25 cellular contexts compared by ENCODE assay signal in genomic region chr11:12171921-12172320, GRCh38.
DNase-seq lines count a peak whose midpoint lies in the region; ATAC-seq, FAIRE-seq and TF ChIP-seq lines count a peak whose summit lies in the region.
"Had no signal": no experiment of that assay in that cellular context is flagged by ENCODE, and none has a peak within 500 bp of the region (broad histone marks: within the 10 kb centered on the region; RNA-seq: fewer than 3 reads in every experiment).

No MANE protein-coding gene starts in this region.

- H2BK5ac ChIP-seq in IMR-90 (ENCODE audit: low read depth, low read length, poor library complexity, severe bottlenecking): peak overlapping the region; percentile 72

- peaks cover 36% of the 10 kb centered on the region for H3K36me3 Mint-ChIP-seq in activated CD4-positive, alpha-beta T cell treated with anti-CD3 and anti-CD28 coated beads for 36 hours (ENCODE audit: low read depth)
- H3K36me3 Mint-ChIP-seq in endothelial cell (ENCODE audit: low read depth, unreplicated experiment): no peaks in the 10 kb centered on the region

- peak overlapping the region; percentile 78 for H2BK120ac ChIP-seq in IMR-90 (ENCODE audit: low read depth, low read length)

- H3K4me1 Mint-ChIP-seq in activated CD4-positive, alpha-beta T cell treated with anti-CD3 and anti-CD28 coated beads for 36 hours: peaks cover 57% of the 10 kb centered on the region
- peaks cover 4% of the 10 kb centered on the region for H3K4me1 Mint-ChIP-seq in endothelial cell (ENCODE audit: unreplicated experiment)

- no peak for DNase-seq in activated CD4-positive, alpha-beta T cell treated with anti-CD3 and anti-CD28 coated beads for 36 hours
- DNase-seq in activated CD4-positive, alpha-beta T cell treated with anti-CD3 and anti-CD28 coated beads for 48 hours: no peak
- DNase-seq in IMR-90: no peak
- DNase-seq in K562 (ENCODE audit: extremely low read depth in 1 of 4, low spot score in 3 of 4): no peak
- no peak for DNase-seq in smooth muscle cell (lab: John Stamatoyannopoulos, UW; ENCODE audit: unreplicated experiment)
- DNase-seq in SIG-M5 treated with dmso at 0.1 percent for 504 hours (lab: John Stamatoyannopoulos, UW; ENCODE audit: unreplicated experiment): no peak
- DNase-seq in HK-2 (ENCODE audit: unreplicated experiment): no peak
- no peak for DNase-seq in endothelial cell (ENCODE audit: low spot score)
- DNase-seq: activated CD4-positive, alpha-beta T cell treated with anti-CD3 and anti-CD28 coated beads, Interleukin-2, amount 50 U/mL, for 1 hour; activated naive CD4-positive, alpha-beta T cell treated with Interleukin-2 at 50 U/mL for 16 hours; AML-193; CD4-positive, alpha-beta memory T cell; islet precursor cell; Kasumi-1; MV-4-11; NCI-H187; nephron progenitor cell; pancreas; stimulated activated CD4-positive, alpha-beta T cell treated with anti-CD3 and anti-CD28 coated beads, Interleukin-4, amount 100 ng/mL, for 1 hour; stimulated activated naive CD4-positive, alpha-beta T cell had no signal

- in situ Hi-C loops in IMR-90 (cut with MboI; ENCODE audit: low sequenced_read_pairs): no loop called here
- in situ Hi-C loops in K562 (cut with MboI): no loop called here

- peaks cover 28 to 74% of the 10 kb centered on the region in 2 experiments for H3K79me1 ChIP-seq in IMR-90 (ENCODE audit: low read depth in 1 of 2, low read length in 2 of 2)

- H3K27ac ChIP-seq in IMR-90 (ENCODE audit: insufficient read depth, low read length) (0 out of 2 replicates have a peak overlapping the region, but pooled peaks have one; percentile 18), K562 (ENCODE audit: extremely low read depth, low read depth, low read length) (no peak overlapping the region), smooth muscle cell (ENCODE audit: low read depth) (peak overlapping the region; percentile 99)
- H3K27ac ChIP-seq: 22Rv1, pancreas, VCaP had no signal

- WGBS in IMR-90 (ENCODE audit: extremely low coverage in 2 of 2, insufficient read length in 1 of 2), 2 experiments: no CpG with 5 or more reads among the region's 3 CpGs
- WGBS in K562 (ENCODE audit: insufficient coverage, low coverage, missing lambda C conversion rate): 90% methylated on average over 3 of the region's 3 CpGs
- WGBS in smooth muscle cell (ENCODE audit: low lambda C conversion rate): 100% methylated on average over 3 of the region's 3 CpGs

- TF ChIP-seq RAD21 in IMR-90 (IDR thresholded peaks at IDR 0.05; ENCODE audit: low read length): no peak
- TF ChIP-seq RAD21 in K562 (CRISPR knock-in tag; conservative IDR thresholded peaks at IDR 0.05 in 1 of 2, IDR thresholded peaks at IDR 0.05 in 1 of 2): no peak

- no peak overlapping the region for H3K4me3 ChIP-seq in IMR-90 (ENCODE audit: insufficient read depth, low read depth, low read length)
- no peak overlapping the region for H3K4me3 ChIP-seq in K562
- H3K4me3 ChIP-seq in smooth muscle cell: no peak overlapping the region
- H3K4me3 ChIP-seq: pancreas, right atrium auricular region had no signal

- TF ChIP-seq CTCF in IMR-90 (conservative IDR thresholded peaks at IDR 0.05; ENCODE audit: low read depth, low read length) (no peak), K562 (IDR thresholded peaks at IDR 0.05 in 2 of 3, conservative IDR thresholded peaks at IDR 0.05 in 1 of 3; ENCODE audit: insufficient read depth in 2 of 3, low read depth in 1 of 3, low read length in 3 of 3) (no peak), smooth muscle cell (IDR thresholded peaks at IDR 0.05; ENCODE audit: borderline replicate concordance, insufficient read depth, poor library complexity, severe bottlenecking) (no peak), endothelial cell (IDR thresholded peaks at IDR 0.05; ENCODE audit: unreplicated experiment) (no peak)

- peak overlapping the region; percentile 75; the same call in 2 of the 3 replicates for H2BK15ac ChIP-seq in IMR-90 (ENCODE audit: low read depth, low read length)

- peak overlapping the region; percentile 73 for H3K4ac ChIP-seq in IMR-90 (ENCODE audit: low read depth, low read length)

- H3K27ac Mint-ChIP-seq in activated CD4-positive, alpha-beta T cell treated with anti-CD3 and anti-CD28 coated beads for 36 hours: peak overlapping the region; percentile 72
- no peak overlapping the region for H3K27ac Mint-ChIP-seq in endothelial cell (ENCODE audit: unreplicated experiment)
- H3K27ac Mint-ChIP-seq: CD4-positive, alpha-beta memory T cell; nephron progenitor cell had no signal

- peak overlapping the region; percentile 79 for H2BK20ac ChIP-seq in IMR-90 (ENCODE audit: low read depth, low read length)

- TF ChIP-seq EP300 in K562 (IDR thresholded peaks at IDR 0.05; ENCODE audit: low read length): no peak

- intact Hi-C loops in activated CD4-positive, alpha-beta T cell treated with anti-CD3 and anti-CD28 coated beads for 36 hours (cut with DNase I, micrococcal nuclease): no loop called here
- intact Hi-C loops in IMR-90 (cut with micrococcal nuclease): no loop called here
- intact Hi-C loops in K562 (cut with micrococcal nuclease): no loop called here

- H3K27me3 ChIP-seq in IMR-90 (ENCODE audit: control insufficient read depth, insufficient read depth, low read length) (no peaks in the 10 kb centered on the region), K562 (ENCODE audit: control insufficient read depth in 2 of 2, insufficient read depth in 2 of 2, low read length in 2 of 2) (no peaks in the 10 kb centered on the region), smooth muscle cell (ENCODE audit: low read depth) (no peaks in the 10 kb centered on the region)
- H3K27me3 ChIP-seq: pancreas, right atrium auricular region had no signal

- H2AFZ ChIP-seq in IMR-90 (replicated peaks; ENCODE audit: low read length, poor library complexity): no peak overlapping the region
- H2AFZ ChIP-seq in K562 (ENCODE audit: low read depth, low read length): no peak overlapping the region
- no peak overlapping the region for H2AFZ ChIP-seq in smooth muscle cell (ENCODE audit: low read depth)

- H3K79me2 ChIP-seq in K562 (ENCODE audit: control insufficient read depth, insufficient read depth, low read length) (peaks cover 22% of the 10 kb centered on the region; the same call in 2 of the 3 replicates), smooth muscle cell (ENCODE audit: low read depth) (peaks cover 66% of the 10 kb centered on the region)

- H3K4me1 ChIP-seq in IMR-90 (ENCODE audit: control insufficient read depth, insufficient read depth, low read length) (peaks cover 31% of the 10 kb centered on the region), K562 (replicated peaks in 1 of 2; ENCODE audit: control insufficient read depth in 2 of 2, insufficient read depth in 2 of 2, low read length in 2 of 2) (peaks cover 22 to 56% of the 10 kb centered on the region in 2 experiments), smooth muscle cell (ENCODE audit: low read depth) (peaks cover 8% of the 10 kb centered on the region)
- H3K4me1 ChIP-seq: pancreas had no signal

- H3K36me3 ChIP-seq in IMR-90 (ENCODE audit: control insufficient read depth, insufficient read depth, low read length) (peaks cover 5% of the 10 kb centered on the region), K562 (ENCODE audit: control insufficient read depth, insufficient read depth, low read length) (peaks cover 7% of the 10 kb centered on the region), smooth muscle cell (ENCODE audit: low read depth) (no peaks in the 10 kb centered on the region)
- H3K36me3 ChIP-seq: pancreas, right atrium auricular region had no signal

- H4K5ac ChIP-seq in IMR-90 (ENCODE audit: low read depth, low read length): peak overlapping the region; percentile 77; the same call in 1 of the 2 replicates

- peak overlapping the region; percentile 70 for H3K23ac ChIP-seq in IMR-90 (ENCODE audit: low read depth, low read length)

- TF ChIP-seq POLR2A in IMR-90 (IDR thresholded peaks at IDR 0.05; ENCODE audit: low read depth, low read length) (no peak), K562 (conservative IDR thresholded peaks at IDR 0.05) (no peak)

- H3K9me1 ChIP-seq in IMR-90 (ENCODE audit: insufficient read depth, low read length) (peaks cover 35% of the 10 kb centered on the region), K562 (ENCODE audit: control insufficient read depth, insufficient read depth, low read length) (no peaks in the 10 kb centered on the region)

- no peak overlapping the region for H3K4me3 Mint-ChIP-seq in activated CD4-positive, alpha-beta T cell treated with anti-CD3 and anti-CD28 coated beads for 36 hours
- no peak overlapping the region for H3K4me3 Mint-ChIP-seq in endothelial cell (ENCODE audit: unreplicated experiment)
- H3K4me3 Mint-ChIP-seq: CD4-positive, alpha-beta memory T cell; nephron progenitor cell; T-helper 2 cell treated with Interferon-gamma antibody and Interleukin-4, amounts not matched to agents 5 μg/mL and 100 μg/mL, for 36 hours had no signal

- H3K9me3 ChIP-seq in IMR-90 (ENCODE audit: control insufficient read depth, insufficient read depth, low read length) (peaks cover 3% of the 10 kb centered on the region), K562 (replicated peaks; ENCODE audit: control insufficient read depth, insufficient read depth, low read depth, low read length) (no peaks in the 10 kb centered on the region), smooth muscle cell (replicated peaks; ENCODE audit: low read depth) (no peaks in the 10 kb centered on the region)
- H3K9me3 ChIP-seq: pancreas had no signal

- POLR2A ChIA-PET in activated CD4-positive, alpha-beta T cell treated with anti-CD3 and anti-CD28 coated beads for 36 hours (lab: Charles Lee): interaction anchor here (2.1 kb wide), 1 partner anchor 21 kb away, joined by 13 read pairs; no protein-coding TSS in a partner anchor
- POLR2A ChIA-PET in IMR-90 (lab: Charles Lee; ENCODE audit: unreplicated experiment) (interaction anchor here (1.7 kb wide), 1 partner anchor 29 kb away, joined by 4 read pairs; no protein-coding TSS in a partner anchor), K562 (lab: Yijun Ruan, JAX) (interaction anchor here (0.7 to 2.5 kb wide), 7 partner anchors 9 to 55 kb away, joined by 3 to 8 read pairs (median 3); no protein-coding TSS in a partner anchor)

- H3K18ac ChIP-seq in IMR-90 (ENCODE audit: low read depth, low read length): peak overlapping the region; percentile 39; the same call in 1 of the 2 replicates

- ATAC-seq in activated CD4-positive, alpha-beta T cell treated with anti-CD3 and anti-CD28 coated beads for 36 hours: no peak
- ATAC-seq in IMR-90 (ENCODE audit: low read depth) (no peak), K562 (no peak)
- ATAC-seq: pancreas had no signal

- H4K20me1 ChIP-seq in IMR-90 (ENCODE audit: insufficient read depth, low read length): no peaks in the 10 kb centered on the region
- H4K20me1 ChIP-seq in K562 (replicated peaks; ENCODE audit: control insufficient read depth, insufficient read depth, low read length): no peaks in the 10 kb centered on the region
- H4K20me1 ChIP-seq in smooth muscle cell (ENCODE audit: low read depth): no peaks in the 10 kb centered on the region

- H4K91ac ChIP-seq in IMR-90 (ENCODE audit: insufficient read depth, low read depth, low read length): peak overlapping the region; percentile 74

- H3K56ac ChIP-seq in IMR-90 (ENCODE audit: extremely low read depth, insufficient read depth, low read length): 0 out of 2 replicates have a peak overlapping the region, but pooled peaks have one; percentile 41

- CTCF ChIA-PET in activated CD4-positive, alpha-beta T cell treated with anti-CD3 and anti-CD28 coated beads for 36 hours (lab: Charles Lee): interaction anchor here (0.6 to 3.0 kb wide), 8 partner anchors 18 to 68 kb away, joined by 3 to 12 read pairs (median 3); no protein-coding TSS in a partner anchor
- CTCF ChIA-PET in IMR-90 (lab: Yijun Ruan, JAX): interaction anchor here (1.3 kb wide), 1 partner anchor 12 kb away, joined by 3 read pairs; no protein-coding TSS in a partner anchor
- CTCF ChIA-PET in K562 (lab: Yijun Ruan, JAX; ENCODE audit: low intra/inter-chr PET ratio): no interaction called here

- peak overlapping the region; percentile 80; the same call in 1 of the 2 replicates for H2AK5ac ChIP-seq in IMR-90 (ENCODE audit: low read depth, low read length)

- H3K9ac ChIP-seq in IMR-90 (ENCODE audit: low read depth, low read length) (no peak overlapping the region), K562 (ENCODE audit: insufficient read depth in 1 of 2, low read depth in 2 of 2, low read length in 2 of 2) (no peak overlapping the region), smooth muscle cell (ENCODE audit: low read depth) (no peak overlapping the region)

- H4K8ac ChIP-seq in IMR-90 (ENCODE audit: low read depth in 2 of 2, low read length in 2 of 2): peak overlapping the region; percentile 40 to 74; a peak in 3 of 4 replicates

- BruUV-seq in IMR-90 (replicated peaks; lab: Mats Ljungman, UMichigan): no TSS peak
- BruUV-seq in K562 (replicated peaks; lab: Mats Ljungman, UMichigan): no TSS peak

- peaks cover 3% of the 10 kb centered on the region for H3K9me3 Mint-ChIP-seq in activated CD4-positive, alpha-beta T cell treated with anti-CD3 and anti-CD28 coated beads for 36 hours (ENCODE audit: low read depth)
- no peaks in the 10 kb centered on the region for H3K9me3 Mint-ChIP-seq in endothelial cell (ENCODE audit: unreplicated experiment)
- H3K9me3 Mint-ChIP-seq: nephron progenitor cell; T-helper 2 cell treated with Interferon-gamma antibody and Interleukin-4, amounts not matched to agents 5 μg/mL and 100 μg/mL, for 36 hours had no signal

- peak overlapping the region; percentile 68 for H2AK9ac ChIP-seq in IMR-90 (replicated peaks; ENCODE audit: low read depth, low read length, poor library complexity)

- H3K4me2 ChIP-seq in IMR-90 (ENCODE audit: low read depth, low read length): no peak overlapping the region
- H3K4me2 ChIP-seq in K562 (ENCODE audit: insufficient read depth, low read length): no peak overlapping the region
- H3K4me2 ChIP-seq in smooth muscle cell: no peak overlapping the region

- dilution Hi-C loops in IMR-90 (cut with HindIII; ENCODE audit: low sequenced_read_pairs, unreplicated experiment): no loop called here

- no peak for FAIRE-seq in K562 (lab: Jason Lieb, UNC)
- FAIRE-seq: endometrium, pancreas had no signal

- H3F3A ChIP-seq in smooth muscle cell (ENCODE audit: low read depth): peaks cover 42% of the 10 kb centered on the region

- no peaks in the 10 kb centered on the region for H3K27me3 Mint-ChIP-seq in activated CD4-positive, alpha-beta T cell treated with anti-CD3 and anti-CD28 coated beads for 36 hours
- H3K27me3 Mint-ChIP-seq in endothelial cell (ENCODE audit: unreplicated experiment): peaks cover 4% of the 10 kb centered on the region
- H3K27me3 Mint-ChIP-seq: CD4-positive, alpha-beta memory T cell had no signal

- peak overlapping the region; percentile 85 for H3K14ac ChIP-seq in IMR-90 (replicated peaks; ENCODE audit: low read depth, low read length)
